Comparison of ENCODE assay signal across 21 cellular contexts in genomic region chr14:87492556-87492955, GRCh38.
"Had no signal": no experiment of that assay in that cellular context is flagged by ENCODE, and none has a peak within 500 bp of the region (broad histone marks: within the 10 kb centered on the region; RNA-seq: fewer than 3 reads in every experiment).

No MANE protein-coding gene starts in this region.

- H3K9me3 Mint-ChIP-seq: WTC11 had no signal

- H3K4me3 Mint-ChIP-seq: activated CD8-positive, alpha-beta memory T cell treated with anti-CD3 and anti-CD28 coated beads, Interleukin-2, amount 10 ng/mL, durations not matched to agents 7 days and 5 days; activated naive CD8-positive, alpha-beta T cell; activated T-cell treated with anti-CD3 and anti-CD28 coated beads, Interleukin-2, amount 50 U/mL, for 4 hours; brain; T-helper 17 cell; WTC11 had no signal

- H3K27me3 Mint-ChIP-seq: activated CD8-positive, alpha-beta memory T cell treated with anti-CD3 and anti-CD28 coated beads, Interleukin-2, amount 10 ng/mL, durations not matched to agents 7 days and 5 days; activated naive CD8-positive, alpha-beta T cell; brain; T-helper 17 cell had no signal

- H3K36me3 Mint-ChIP-seq: activated CD8-positive, alpha-beta memory T cell treated with anti-CD3 and anti-CD28 coated beads, Interleukin-2, amount 10 ng/mL, durations not matched to agents 7 days and 5 days; activated naive CD8-positive, alpha-beta T cell; brain; WTC11 had no signal

- ATAC-seq: activated CD8-positive, alpha-beta memory T cell treated with anti-CD3 and anti-CD28 coated beads, Interleukin-2, amount 10 ng/mL, durations not matched to agents 7 days and 5 days; activated T-cell treated with anti-CD3 and anti-CD28 coated beads, Interleukin-2, amount 50 U/mL, for 4 hours; PC-3; T-helper 17 cell; WTC11 had no signal

- H3K4me1 Mint-ChIP-seq: activated CD8-positive, alpha-beta memory T cell treated with anti-CD3 and anti-CD28 coated beads, Interleukin-2, amount 10 ng/mL, durations not matched to agents 7 days and 5 days; T-helper 17 cell had no signal

- H3K27ac Mint-ChIP-seq: activated CD8-positive, alpha-beta memory T cell treated with anti-CD3 and anti-CD28 coated beads, Interleukin-2, amount 10 ng/mL, durations not matched to agents 7 days and 5 days; activated naive CD8-positive, alpha-beta T cell; T-helper 17 cell; WTC11 had no signal

- DNase-seq: activated CD4-positive, alpha-beta T cell treated with anti-CD3 and anti-CD28 coated beads for 48 hours; activated CD4-positive, alpha-beta T cell treated with anti-CD3 and anti-CD28 coated beads, Interleukin-2, amount 50 U/mL, for 4 hours; activated CD4-positive, CD25-positive, alpha-beta regulatory T cell treated with anti-CD3 and anti-CD28 coated beads, Interleukin-2, amount 50 U/mL, for 72 hours; activated CD8-positive, alpha-beta memory T cell treated with anti-CD3 and anti-CD28 coated beads, Interleukin-2, amount 10 ng/mL, durations not matched to agents 7 days and 5 days; activated effector memory CD4-positive, alpha-beta T cell treated with anti-CD3 and anti-CD28 coated beads, Interleukin-2, amount 50 U/mL, for 16 hours; activated naive CD4-positive, alpha-beta T cell treated with Interleukin-2 at 50 U/mL for 16 hours; activated T-cell treated with anti-CD3 and anti-CD28 coated beads, Interleukin-2, amount 50 U/mL, for 4 hours; KBM-7; NCI-H1092; NCI-H1417; NCI-H187; NCI-H2081; NCI-H226; NCI-H510A; SHP77 treated with DMSO at 0.1 percent for 48 hours; T-helper 17 cell; T-helper 9 cell had no signal
